ENCODE assay signal across 20 cellular contexts in the genomic region with DNA sequence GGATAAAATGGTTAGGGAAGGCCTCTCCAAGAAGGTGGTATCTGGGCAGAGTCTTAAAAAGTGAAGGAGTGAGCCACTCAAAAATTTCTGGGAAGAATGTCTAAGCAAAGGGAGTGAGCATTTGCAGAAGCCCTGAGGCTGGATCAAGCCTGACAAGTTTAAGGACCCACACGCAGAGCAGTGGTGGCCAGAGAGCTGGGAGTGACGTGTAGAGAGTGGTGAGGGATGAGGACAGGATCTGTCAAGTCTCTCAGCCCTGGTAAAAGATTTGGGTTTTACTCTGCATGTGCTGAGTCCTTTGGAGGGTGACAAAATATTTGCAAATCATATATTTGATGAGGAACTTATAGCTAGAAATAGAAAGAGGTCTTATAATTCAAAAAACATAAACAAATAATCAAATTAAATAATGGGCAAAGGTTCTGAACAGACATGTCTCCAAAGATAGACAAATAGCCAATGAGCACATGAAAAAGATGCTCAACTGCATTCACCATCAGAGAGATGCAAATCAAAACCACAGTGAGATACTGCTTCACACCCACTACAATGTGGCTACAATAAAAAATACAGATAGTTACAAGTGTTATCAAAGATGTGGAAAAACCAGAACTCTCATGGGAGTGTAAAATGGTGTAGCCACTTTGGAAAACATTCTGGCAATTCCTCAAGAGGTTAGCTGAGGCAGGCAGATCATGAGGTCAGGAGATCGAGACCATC.
DNase-seq lines count a peak whose midpoint lies in the region; ATAC-seq and TF ChIP-seq lines count a peak whose summit lies in the region.
"Had no signal": no experiment of that assay in that cellular context is flagged by ENCODE, and none has a peak within 500 bp of the region (broad histone marks: within the 10 kb centered on the region; RNA-seq: fewer than 3 reads in every experiment).

No MANE protein-coding gene starts in this region.

- H3K4me1 ChIP-seq in left ventricle myocardium inferior: peaks cover 74% of the 10 kb centered on the region
- peaks cover 34% of the 10 kb centered on the region for H3K4me1 ChIP-seq in right cardiac atrium (ENCODE audit: control insufficient read depth, insufficient read depth, low read length)
- peaks cover 12 to 40% of the 10 kb centered on the region in 2 donors for H3K4me1 ChIP-seq in ascending aorta
- H3K4me1 ChIP-seq in prostate gland (replicated peaks): peaks cover 11% of the 10 kb centered on the region
- H3K4me1 ChIP-seq in transverse colon: peaks cover 4 to 12% (median 8%) of the 10 kb centered on the region in 4 donors
- H3K4me1 ChIP-seq: Peyer's patch, SJSA1 had no signal

- intact Hi-C loops in left ventricle myocardium inferior (cut with micrococcal nuclease): loop anchor here (10.0 kb wide), 1 partner anchor 134 kb away; a partner anchor contains a TSS
- intact Hi-C loops in right cardiac atrium (cut with DNase I): loop anchor here in 1 of 4 donors (10.0 kb wide), 1 partner anchor 124 kb away; no protein-coding TSS in a partner anchor
- intact Hi-C loops in ascending aorta (cut with DNase I): no loop called here
- intact Hi-C loops in prostate gland (cut with DNase I): no loop called here
- intact Hi-C loops in transverse colon (cut with DNase I; ENCODE audit: low total_unique reads): loop anchor here (10.0 kb wide), 1 partner anchor 66 kb away; no protein-coding TSS in a partner anchor

- in situ Hi-C loops in transverse colon (cut with MboI; ENCODE audit: low pct_ligation_motif_present in 1 of 4, low pct_unique_long_range_greater_than_20kb in 1 of 4, low sequenced_read_pairs in 3 of 4) (loop anchor here (10.0 to 25.0 kb wide), 4 partner anchors 114 to 154 kb away; no protein-coding TSS in a partner anchor), KBM-7 (cut with MboI; ENCODE audit: low pct_unique_long_range_greater_than_20kb, low sequenced_read_pairs) (no loop called here)

- TF ChIP-seq POLR2A in prostate gland (IDR thresholded peaks at IDR 0.05) (no peak), transverse colon (IDR thresholded peaks at IDR 0.05) (no peak)

- ATAC-seq in right cardiac atrium (no peak), GM18519 (IDR thresholded peaks at IDR 0.05; ENCODE audit: low FRiP score, unreplicated experiment) (no peak)
- ATAC-seq: GM23338, K562 had no signal

- no peak for TF ChIP-seq EP300 in transverse colon (IDR thresholded peaks at IDR 0.05; ENCODE audit: low read depth)

- WGBS in right cardiac atrium: 87% methylated on average over 3 of the region's 3 CpGs
- WGBS in prostate gland: 81% methylated on average over 3 of the region's 3 CpGs
- 81 to 96% methylated on average over 3 of the region's 3 CpGs for WGBS in transverse colon (ENCODE audit: low coverage in 1 of 2), 2 donors

- peaks cover 65% of the 10 kb centered on the region for H3K36me3 ChIP-seq in left ventricle myocardium inferior
- H3K36me3 ChIP-seq in ascending aorta: peaks cover 76 to 88% of the 10 kb centered on the region in 2 donors
- H3K36me3 ChIP-seq in prostate gland: peaks cover 0 to 9% of the 10 kb centered on the region in 2 donors
- peaks cover 0 to 6% (median 2%) of the 10 kb centered on the region in 4 donors for H3K36me3 ChIP-seq in transverse colon
- H3K36me3 ChIP-seq: SJSA1 had no signal

- H3K27me3 ChIP-seq in left ventricle myocardium inferior (ENCODE audit: low read depth): no peaks in the 10 kb centered on the region
- H3K27me3 ChIP-seq in right cardiac atrium (ENCODE audit: control insufficient read depth, insufficient read depth): no peaks in the 10 kb centered on the region
- H3K27me3 ChIP-seq in ascending aorta: no peaks in the 10 kb centered on the region
- no peaks in the 10 kb centered on the region for H3K27me3 ChIP-seq in prostate gland (replicated peaks; ENCODE audit: insufficient read depth)
- no peaks in the 10 kb centered on the region for H3K27me3 ChIP-seq in transverse colon
- H3K27me3 ChIP-seq: Peyer's patch, SJSA1 had no signal

- H3K27ac ChIP-seq in left ventricle myocardium inferior (replicated peaks) (peak overlapping the region; percentile 40), right cardiac atrium (ENCODE audit: low read length) (no peak overlapping the region), ascending aorta (peak overlapping the region; percentile 12 to 41), prostate gland (peak overlapping the region; percentile 5 to 99), transverse colon (peak overlapping the region in 3 of 4 donors; percentile 30 to 96 (median 31))
- H3K27ac ChIP-seq: SJSA1 had no signal

- no peak for TF ChIP-seq CTCF in left ventricle myocardium inferior (IDR thresholded peaks at IDR 0.05; ENCODE audit: borderline replicate concordance)
- TF ChIP-seq CTCF in ascending aorta (IDR thresholded peaks at IDR 0.05): no peak
- TF ChIP-seq CTCF in prostate gland (IDR thresholded peaks at IDR 0.05): no peak
- no peak for TF ChIP-seq CTCF in transverse colon (IDR thresholded peaks at IDR 0.05)

- H3K9me3 ChIP-seq in left ventricle myocardium inferior (replicated peaks) (peaks cover 7% of the 10 kb centered on the region), right cardiac atrium (ENCODE audit: control insufficient read depth, low read length) (no peaks in the 10 kb centered on the region), ascending aorta (no peaks in the 10 kb centered on the region), prostate gland (no peaks in the 10 kb centered on the region), transverse colon (no peaks in the 10 kb centered on the region)
- H3K9me3 ChIP-seq: Peyer's patch, SJSA1 had no signal

- H3K4me3 ChIP-seq in left ventricle myocardium inferior (no peak overlapping the region), right cardiac atrium (ENCODE audit: low read length) (no peak overlapping the region), ascending aorta (no peak overlapping the region), prostate gland (no peak overlapping the region), transverse colon (no peak overlapping the region)
- H3K4me3 ChIP-seq: GM23338, K562, Peyer's patch, SJSA1 had no signal

- DNase-seq in left ventricle myocardium inferior: no peak
- no peak for DNase-seq in right cardiac atrium
- no peak for DNase-seq in ascending aorta (ENCODE audit: low spot score in 2 of 2)
- no peak for DNase-seq in prostate gland (ENCODE audit: low spot score)
- no peak for DNase-seq in transverse colon
- no peak for DNase-seq in DMS53 (lab: John Stamatoyannopoulos, UW)
- no peak for DNase-seq in KBM-7
- DNase-seq: C1 segment of cervical spinal cord; DMS 273 treated with DMSO at 0.1 percent for 48 hours; HCEC 1CT; MV-4-11; NCI-H1694 treated with DMSO at 0.1 percent for 48 hours; NCI-H510A; NCI-H748 treated with DMSO at 0.1 percent for 48 hours; NK-92 treated with Interleukin-12 subunit alpha and Interleukin-12 subunit beta, amount 100 ng/mL, for 24 hours; Peyer's patch had no signal

Comparison
In these comparisons a context has a peak if more than half of its experiments do, and no peak if none do; other contexts are left out.
1. intact Hi-C loops: an anchor here in left ventricle myocardium inferior (10.0 kb wide) and transverse colon (10.0 kb wide); none called in ascending aorta and prostate gland.